In the genomic region with DNA sequence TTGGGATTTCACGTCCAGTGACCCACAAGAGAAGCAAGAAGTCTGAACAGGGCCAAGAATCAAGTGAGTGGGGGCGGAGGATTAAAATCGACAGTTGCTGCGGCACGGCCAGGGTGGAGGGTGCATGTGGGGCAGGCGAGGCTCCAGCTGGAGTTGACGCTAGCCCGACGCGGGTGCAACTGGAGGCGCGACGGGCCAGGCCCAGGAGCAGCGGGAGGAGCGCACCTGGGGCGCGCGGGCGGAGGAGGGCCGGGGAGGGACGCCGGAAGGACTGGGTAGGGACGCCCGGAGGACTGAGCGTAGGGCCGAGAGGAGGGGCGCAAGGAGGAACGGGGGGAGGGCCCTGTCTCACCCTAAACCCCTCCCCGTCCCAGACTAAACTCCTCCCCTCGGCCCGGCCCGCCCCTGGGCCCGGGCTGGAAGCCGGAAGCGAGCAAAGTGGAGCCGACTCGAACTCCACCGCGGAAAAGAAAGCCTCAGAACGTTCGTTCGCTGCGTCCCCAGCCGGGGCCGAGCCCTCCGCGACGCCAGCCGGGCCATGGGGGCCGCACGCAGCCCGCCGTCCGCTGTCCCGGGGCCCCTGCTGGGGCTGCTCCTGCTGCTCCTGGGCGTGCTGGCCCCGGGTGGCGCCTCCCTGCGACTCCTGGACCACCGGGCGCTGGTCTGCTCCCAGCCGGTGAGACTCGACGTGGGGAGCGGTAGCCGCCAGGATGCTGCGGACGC, we compare ENCODE assay signal across 8 cellular contexts. TPM values are rescaled to one million over a fixed set of nuclear protein-coding genes. Genes with fewer than 3 reads are reported as not detected.
A peak's percentile ranks its signal among the peaks of the same experiment; 100 is the strongest.
DNase-seq lines count a peak whose midpoint lies in the region; ATAC-seq lines count a peak whose summit lies in the region.

A gene with protein sequence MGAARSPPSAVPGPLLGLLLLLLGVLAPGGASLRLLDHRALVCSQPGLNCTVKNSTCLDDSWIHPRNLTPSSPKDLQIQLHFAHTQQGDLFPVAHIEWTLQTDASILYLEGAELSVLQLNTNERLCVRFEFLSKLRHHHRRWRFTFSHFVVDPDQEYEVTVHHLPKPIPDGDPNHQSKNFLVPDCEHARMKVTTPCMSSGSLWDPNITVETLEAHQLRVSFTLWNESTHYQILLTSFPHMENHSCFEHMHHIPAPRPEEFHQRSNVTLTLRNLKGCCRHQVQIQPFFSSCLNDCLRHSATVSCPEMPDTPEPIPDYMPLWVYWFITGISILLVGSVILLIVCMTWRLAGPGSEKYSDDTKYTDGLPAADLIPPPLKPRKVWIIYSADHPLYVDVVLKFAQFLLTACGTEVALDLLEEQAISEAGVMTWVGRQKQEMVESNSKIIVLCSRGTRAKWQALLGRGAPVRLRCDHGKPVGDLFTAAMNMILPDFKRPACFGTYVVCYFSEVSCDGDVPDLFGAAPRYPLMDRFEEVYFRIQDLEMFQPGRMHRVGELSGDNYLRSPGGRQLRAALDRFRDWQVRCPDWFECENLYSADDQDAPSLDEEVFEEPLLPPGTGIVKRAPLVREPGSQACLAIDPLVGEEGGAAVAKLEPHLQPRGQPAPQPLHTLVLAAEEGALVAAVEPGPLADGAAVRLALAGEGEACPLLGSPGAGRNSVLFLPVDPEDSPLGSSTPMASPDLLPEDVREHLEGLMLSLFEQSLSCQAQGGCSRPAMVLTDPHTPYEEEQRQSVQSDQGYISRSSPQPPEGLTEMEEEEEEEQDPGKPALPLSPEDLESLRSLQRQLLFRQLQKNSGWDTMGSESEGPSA (plus strand): TSS at position 447 of the 723 bp plus-strand sequence. CDS start 92 bp downstream, at position 539.

- peaks cover 33% of the 10 kb centered on the region for H3K36me3 Mint-ChIP-seq in dendritic cell treated with granulocyte-macrophage colony-stimulating factor and Interleukin-4, amounts not matched to agents 40 ng/mL and 50 ng/mL, for 4 days (ENCODE audit: low read depth)

- no peaks in the 10 kb centered on the region for H3K27me3 Mint-ChIP-seq in dendritic cell treated with granulocyte-macrophage colony-stimulating factor and Interleukin-4, amounts not matched to agents 40 ng/mL and 50 ng/mL, for 4 days

- peak within 1 kb of the TSS; percentile 96 for H3K4me3 Mint-ChIP-seq in dendritic cell treated with granulocyte-macrophage colony-stimulating factor and Interleukin-4, amounts not matched to agents 40 ng/mL and 50 ng/mL, for 4 days

- peak; percentile 97 for DNase-seq in AG20443 (ENCODE audit: low spot score)
- peak; percentile 71 to 88 for DNase-seq in NCI-H524 (lab: John Stamatoyannopoulos, UW)
- peak; percentile 94 for DNase-seq in activated CD4-positive, alpha-beta T cell treated with anti-CD3 and anti-CD28 coated beads, Interleukin-2, amount 50 U/mL, for 1 hour
- DNase-seq in left lobe of liver (ENCODE audit: low spot score), result peak; percentile 92
- DNase-seq in stimulated activated CD4-positive, alpha-beta T cell treated with anti-CD3 and anti-CD28 coated beads, Interleukin-2, amount 100 ng/mL, for 24 hours, result peak; percentile 93 to 95

- ATAC-seq in GM19043 (IDR thresholded peaks at IDR 0.05; ENCODE audit: low read depth, unreplicated experiment), result peak; percentile 83
- ATAC-seq in HG03354 (IDR thresholded peaks at IDR 0.05; ENCODE audit: poor library complexity, severe bottlenecking, unreplicated experiment), result peak; percentile 90
- ATAC-seq in left lobe of liver, result peak; percentile 98

- peaks cover 46% of the 10 kb centered on the region for H3K4me1 Mint-ChIP-seq in dendritic cell treated with granulocyte-macrophage colony-stimulating factor and Interleukin-4, amounts not matched to agents 40 ng/mL and 50 ng/mL, for 4 days (ENCODE audit: low read depth)

- intact Hi-C loops in dendritic cell treated with granulocyte-macrophage colony-stimulating factor and Interleukin-4, amounts not matched to agents 40 ng/mL and 50 ng/mL, for 4 days (cut with micrococcal nuclease), result loop anchor here (1.0 to 5.0 kb wide), 4 partner anchors 9 to 86 kb away; a partner anchor contains a TSS

- peak within 1 kb of the TSS; percentile 97 for H3K27ac Mint-ChIP-seq in dendritic cell treated with granulocyte-macrophage colony-stimulating factor and Interleukin-4, amounts not matched to agents 40 ng/mL and 50 ng/mL, for 4 days

- no peaks in the 10 kb centered on the region for H3K9me3 Mint-ChIP-seq in dendritic cell treated with granulocyte-macrophage colony-stimulating factor and Interleukin-4, amounts not matched to agents 40 ng/mL and 50 ng/mL, for 4 days

RNA-seq across cellular contexts. Expression of the gene that starts here (rescaled TPM):
- 11.1 TPM for total RNA-seq in left lobe of liver

Comparison
In these comparisons a context has a peak if more than half of its experiments do, and no peak if none do; other contexts are left out.
1. Peak in every context shown above with its lines: DNase-seq and ATAC-seq.